23 cellular contexts compared by ENCODE assay signal in the genomic region with DNA sequence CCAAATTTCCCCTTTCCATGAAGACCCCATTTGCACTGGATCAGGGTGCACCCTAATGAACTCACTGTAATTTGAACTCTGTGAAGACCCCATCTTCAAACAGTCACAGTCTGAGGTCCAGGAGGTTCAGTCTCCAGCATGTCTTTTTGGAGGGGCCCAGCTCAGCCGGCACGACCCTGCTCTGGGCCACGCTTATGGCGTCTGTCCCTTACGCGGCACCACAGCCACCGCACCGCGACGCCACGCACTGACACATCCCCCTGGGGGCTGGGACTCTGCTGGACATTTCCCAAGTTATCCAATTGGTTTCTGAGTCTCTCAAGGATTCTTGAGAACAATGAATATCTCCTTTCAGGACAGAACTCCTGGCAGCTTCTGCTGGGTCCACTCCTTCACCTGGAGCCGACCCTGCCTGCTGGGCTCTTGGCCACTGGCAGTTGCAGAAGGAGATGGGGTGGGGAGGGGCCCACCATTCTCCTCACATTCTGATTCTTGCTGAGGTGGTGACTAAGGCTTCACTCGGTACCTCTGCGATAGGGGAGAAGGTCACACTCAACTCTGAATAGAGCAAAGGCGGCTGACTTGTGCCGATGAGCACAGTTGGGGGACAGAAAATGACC.
A peak's percentile ranks its signal among the peaks of the same experiment; 100 is the strongest.
DNase-seq lines count a peak whose midpoint lies in the region; ATAC-seq, FAIRE-seq and TF ChIP-seq lines count a peak whose summit lies in the region.
"Had no signal": no experiment of that assay in that cellular context is flagged by ENCODE, and none has a peak within 500 bp of the region (broad histone marks: within the 10 kb centered on the region; RNA-seq: fewer than 3 reads in every experiment).

No MANE protein-coding gene starts in this region.

- no peak for TF ChIP-seq POLR2A in sigmoid colon (IDR thresholded peaks at IDR 0.05)

- no peak overlapping the region for H3K23ac ChIP-seq in neuronal stem cell (ENCODE audit: low read depth, low read length, poor library complexity)

- no peak for FAIRE-seq in D721Med (lab: Jason Lieb, UNC)
- FAIRE-seq: A204.1, GM12892, GM18507, H54, HTR-8/SVneo had no signal

- H3K9me3 ChIP-seq in neuronal stem cell (replicated peaks in 1 of 2; ENCODE audit: control insufficient read depth in 2 of 2, insufficient read depth in 1 of 2, low read depth in 1 of 2, low read length in 2 of 2) (peaks cover 0 to 8% of the 10 kb centered on the region in 2 donors), sigmoid colon (no peaks in the 10 kb centered on the region)
- H3K9me3 ChIP-seq: BE2C, Caco-2 had no signal

- H3K4me3 ChIP-seq in neuronal stem cell (ENCODE audit: low read length in 2 of 2) (no peak overlapping the region), sigmoid colon (no peak overlapping the region)
- H3K4me3 ChIP-seq: GM23338 had no signal

- H4K91ac ChIP-seq in neuronal stem cell (ENCODE audit: low read depth, low read length, poor library complexity) = no peak overlapping the region

- H3K4me1 ChIP-seq in neuronal stem cell (ENCODE audit: control insufficient read depth in 2 of 2, insufficient read depth in 1 of 2, low read depth in 1 of 2, low read length in 2 of 2) (peaks cover 0 to 2% of the 10 kb centered on the region in 2 donors), sigmoid colon (no peaks in the 10 kb centered on the region)
- H3K4me1 ChIP-seq: BE2C, Caco-2 had no signal

- intact Hi-C loops in cardiac septum (cut with DNase I) = no loop called here
- intact Hi-C loops in Right ventricle myocardium superior (cut with DNase I) = no loop called here
- intact Hi-C loops in sigmoid colon (cut with DNase I) = no loop called here

- H2AK5ac ChIP-seq in neuronal stem cell (ENCODE audit: low read depth, low read length) = no peak overlapping the region

- no peaks in the 10 kb centered on the region for H3K79me1 ChIP-seq in neuronal stem cell (ENCODE audit: low read depth, low read length)

- H3K9ac ChIP-seq in neuronal stem cell (ENCODE audit: low read depth, low read length, poor library complexity) = no peak overlapping the region

- no peak overlapping the region for H4K8ac ChIP-seq in neuronal stem cell (ENCODE audit: low read depth, low read length)

- TF ChIP-seq CTCF in D721Med (IDR thresholded peaks at IDR 0.05; ENCODE audit: insufficient read depth, missing control alignments) (no peak), sigmoid colon (IDR thresholded peaks at IDR 0.05) (no peak)

- ATAC-seq in Right ventricle myocardium superior (ENCODE audit: poor library complexity) (no peak), left lobe of liver (no peak), GM18517 (IDR thresholded peaks at IDR 0.05; ENCODE audit: unreplicated experiment) (no peak)
- ATAC-seq: GM23338 had no signal

- no peak overlapping the region for H2BK12ac ChIP-seq in neuronal stem cell (ENCODE audit: low read length)

- no peak for TF ChIP-seq EP300 in sigmoid colon (IDR thresholded peaks at IDR 0.05)

- no peak overlapping the region for H3K27ac ChIP-seq in neuronal stem cell (replicated peaks; ENCODE audit: low read length)
- H3K27ac ChIP-seq in sigmoid colon = no peak overlapping the region

- WGBS in neuronal stem cell (ENCODE audit: extremely low coverage in 2 of 2, insufficient read length in 2 of 2, insufficient replicate concordance in 1 of 2), 2 donors = no CpG with 5 or more reads among the region's 16 CpGs
- 95 to 98% methylated on average over 16 of the region's 16 CpGs for WGBS in sigmoid colon, 2 donors

- H2BK5ac ChIP-seq in neuronal stem cell (ENCODE audit: low read length) = no peak overlapping the region

- no peak overlapping the region for H3K4ac ChIP-seq in neuronal stem cell (ENCODE audit: low read length)

- H2BK15ac ChIP-seq in neuronal stem cell (ENCODE audit: low read length) = no peak overlapping the region

- H3K4me2 ChIP-seq in neuronal stem cell (ENCODE audit: insufficient read depth, low read length, poor library complexity, severe bottlenecking) = no peak overlapping the region
- H3K4me2 ChIP-seq: GM23338 had no signal

- H3K14ac ChIP-seq in neuronal stem cell (ENCODE audit: low read length) = no peak overlapping the region

- no peak overlapping the region for H2BK120ac ChIP-seq in neuronal stem cell (ENCODE audit: low read depth, low read length)

- H3K27me3 ChIP-seq in neuronal stem cell (ENCODE audit: control insufficient read depth in 3 of 3, insufficient read depth in 3 of 3, low read depth in 1 of 3, low read length in 3 of 3) (peaks cover 0 to 14% (median 0%) of the 10 kb centered on the region in 3 experiments), sigmoid colon (no peaks in the 10 kb centered on the region)
- H3K27me3 ChIP-seq: BE2C had no signal

- peak overlapping the region; percentile 13 for H3K18ac ChIP-seq in neuronal stem cell (ENCODE audit: low read length)

- peak; percentile 66 for DNase-seq in cardiac septum (ENCODE audit: low spot score)
- DNase-seq in Right ventricle myocardium superior = no peak
- peak; percentile 32 for DNase-seq in left lobe of liver (ENCODE audit: low spot score)
- DNase-seq in neuronal stem cell (ENCODE audit: low spot score) = no peak
- no peak for DNase-seq in D721Med (ENCODE audit: insufficient read length, low spot score)
- no peak for DNase-seq in sigmoid colon
- DNase-seq: ACHN; BE2C; C1 segment of cervical spinal cord; Caco-2; CD4-positive, CD25-positive, alpha-beta regulatory T cell; DMS153; DMS79; GDM1; HCEC 1CT; IMR-90 had no signal

- H3K36me3 ChIP-seq in neuronal stem cell (replicated peaks in 1 of 2; ENCODE audit: control insufficient read depth in 2 of 2, insufficient read depth in 2 of 2, low read length in 2 of 2) (no peaks in the 10 kb centered on the region), sigmoid colon (no peaks in the 10 kb centered on the region)
- H3K36me3 ChIP-seq: BE2C had no signal

- H2AFZ ChIP-seq in neuronal stem cell (ENCODE audit: low read length) = no peak overlapping the region
- H2AFZ ChIP-seq: GM23338 had no signal

Comparison
In these comparisons a context has a peak if more than half of its experiments do, and no peak if none do; other contexts are left out.
1. DNase-seq: peak in cardiac septum (single experiment) and left lobe of liver (single experiment); none in Right ventricle myocardium superior (single experiment), neuronal stem cell (single experiment), D721Med (single experiment) and sigmoid colon (single experiment).